12 cellular contexts compared by ENCODE assay signal in the genomic region with DNA sequence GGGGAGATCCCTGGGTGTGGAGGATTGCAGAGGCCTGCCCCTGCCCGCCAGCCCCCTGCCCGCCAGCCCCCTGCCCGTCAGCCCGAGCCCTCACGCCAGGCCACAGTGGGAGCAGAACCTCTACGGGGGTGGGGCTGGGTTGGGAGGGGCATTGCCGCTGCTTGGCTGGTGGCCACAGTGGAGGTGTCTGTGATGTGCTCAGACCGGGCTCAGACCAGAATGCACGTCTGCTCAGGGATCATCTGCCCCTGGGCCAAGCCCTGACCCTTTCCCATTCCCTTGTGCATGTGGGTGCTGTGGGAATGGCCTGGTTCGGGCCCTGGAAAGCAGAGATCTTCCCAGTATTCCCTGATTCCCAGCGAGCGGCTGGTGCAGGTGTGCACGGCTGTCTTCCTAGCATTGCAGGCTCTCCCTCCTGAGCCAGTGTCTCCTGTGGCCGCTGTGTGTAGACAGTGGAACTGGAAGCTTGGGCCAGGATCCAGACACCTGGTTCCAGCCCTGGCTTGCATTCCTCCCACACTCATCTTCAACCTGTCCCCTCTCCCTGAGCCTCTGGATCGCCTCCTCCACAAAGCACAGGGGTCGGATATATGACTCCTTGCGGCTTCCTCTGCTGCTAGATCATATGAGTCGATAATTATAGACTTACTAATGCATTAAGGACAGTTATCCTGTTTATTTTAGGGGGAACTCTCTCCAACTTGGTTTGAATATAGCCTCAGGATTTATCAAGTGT.
A peak's percentile ranks its signal among the peaks of the same experiment; 100 is the strongest.
DNase-seq lines count a peak whose midpoint lies in the region; ATAC-seq and TF ChIP-seq lines count a peak whose summit lies in the region.
"Had no signal": no experiment of that assay in that cellular context is flagged by ENCODE, and none has a peak within 500 bp of the region (broad histone marks: within the 10 kb centered on the region; RNA-seq: fewer than 3 reads in every experiment).

No MANE protein-coding gene starts in this region.

- H3K4me1 Mint-ChIP-seq in stimulated activated naive CD8-positive, alpha-beta T cell treated with anti-CD3 and anti-CD28 coated beads, Interleukin-15, Interleukin-2, amounts not matched to agents 100 ng/mL and 50 ng/mL, for 24 hours (ENCODE audit: low read depth), result peaks cover 88% of the 10 kb centered on the region

- peak overlapping the region; percentile 5 for H3K27ac Mint-ChIP-seq in stimulated activated naive CD8-positive, alpha-beta T cell treated with anti-CD3 and anti-CD28 coated beads, Interleukin-15, Interleukin-2, amounts not matched to agents 100 ng/mL and 50 ng/mL, for 24 hours

- peak overlapping the region; percentile 66 to 67 for H3K27ac ChIP-seq in ascending aorta
- H3K27ac ChIP-seq in layer of hippocampus (ENCODE audit: low read depth, low read length), result peak overlapping the region; percentile 33

- no peak for TF ChIP-seq CTCF in ascending aorta (IDR thresholded peaks at IDR 0.05)

- H3K9me3 ChIP-seq in ascending aorta, result no peaks in the 10 kb centered on the region
- H3K9me3 ChIP-seq: thoracic aorta had no signal

- DNase-seq in stimulated activated naive CD8-positive, alpha-beta T cell treated with anti-CD3 and anti-CD28 coated beads, Interleukin-15, Interleukin-2, amounts not matched to agents 100 U/mL and 50 U/mL, for 24 hours, result no peak
- DNase-seq in ascending aorta (ENCODE audit: low spot score in 2 of 2) (no peak), SKM-1 treated with dmso at 0.1 percent for 144 hours (lab: John Stamatoyannopoulos, UW; ENCODE audit: unreplicated experiment) (no peak), GDM1 (lab: John Stamatoyannopoulos, UW) (no peak), NCI-H226 (no peak)
- DNase-seq in stimulated activated CD4-positive, alpha-beta T cell treated with anti-CD3 and anti-CD28 coated beads, Interleukin-1b, Interleukin-23, amount 100 ng/mL, for 48 hours, result no peak
- DNase-seq: HCEC 1CT, KG1, NCI-H510A treated with DMSO at 0.1 percent for 48 hours had no signal

- H3K9me3 Mint-ChIP-seq in stimulated activated naive CD8-positive, alpha-beta T cell treated with anti-CD3 and anti-CD28 coated beads, Interleukin-15, Interleukin-2, amounts not matched to agents 100 ng/mL and 50 ng/mL, for 24 hours, result peaks cover 5% of the 10 kb centered on the region

- no peaks in the 10 kb centered on the region for H3K27me3 Mint-ChIP-seq in stimulated activated naive CD8-positive, alpha-beta T cell treated with anti-CD3 and anti-CD28 coated beads, Interleukin-15, Interleukin-2, amounts not matched to agents 100 ng/mL and 50 ng/mL, for 24 hours

- peaks cover 5% of the 10 kb centered on the region for H3K36me3 Mint-ChIP-seq in stimulated activated naive CD8-positive, alpha-beta T cell treated with anti-CD3 and anti-CD28 coated beads, Interleukin-15, Interleukin-2, amounts not matched to agents 100 ng/mL and 50 ng/mL, for 24 hours (ENCODE audit: low read depth)

- no peak for ATAC-seq in stimulated activated naive CD8-positive, alpha-beta T cell treated with anti-CD3 and anti-CD28 coated beads, Interleukin-15, Interleukin-2, amounts not matched to agents 100 U/mL and 50 U/mL, for 24 hours

- intact Hi-C loops in ascending aorta (cut with DNase I), result loop anchor here (2.0 to 5.0 kb wide), 3 partner anchors 57 to 433 kb away; a partner anchor contains a TSS

- no peak overlapping the region for H3K4me3 Mint-ChIP-seq in stimulated activated naive CD8-positive, alpha-beta T cell treated with anti-CD3 and anti-CD28 coated beads, Interleukin-15, Interleukin-2, amounts not matched to agents 100 ng/mL and 50 ng/mL, for 24 hours

- peaks cover 15 to 59% of the 10 kb centered on the region in 2 donors for H3K4me1 ChIP-seq in ascending aorta

- no peak overlapping the region for H3K4me3 ChIP-seq in ascending aorta
- H3K4me3 ChIP-seq: thoracic aorta had no signal

- H3K27me3 ChIP-seq in ascending aorta, result no peaks in the 10 kb centered on the region
- H3K27me3 ChIP-seq in layer of hippocampus (ENCODE audit: control insufficient read depth, insufficient read depth, low read length), result no peaks in the 10 kb centered on the region

- no peaks in the 10 kb centered on the region for H3K36me3 ChIP-seq in ascending aorta
- H3K36me3 ChIP-seq: thoracic aorta had no signal
